1 cellular context compared by ENCODE assay signal in the genomic region with DNA sequence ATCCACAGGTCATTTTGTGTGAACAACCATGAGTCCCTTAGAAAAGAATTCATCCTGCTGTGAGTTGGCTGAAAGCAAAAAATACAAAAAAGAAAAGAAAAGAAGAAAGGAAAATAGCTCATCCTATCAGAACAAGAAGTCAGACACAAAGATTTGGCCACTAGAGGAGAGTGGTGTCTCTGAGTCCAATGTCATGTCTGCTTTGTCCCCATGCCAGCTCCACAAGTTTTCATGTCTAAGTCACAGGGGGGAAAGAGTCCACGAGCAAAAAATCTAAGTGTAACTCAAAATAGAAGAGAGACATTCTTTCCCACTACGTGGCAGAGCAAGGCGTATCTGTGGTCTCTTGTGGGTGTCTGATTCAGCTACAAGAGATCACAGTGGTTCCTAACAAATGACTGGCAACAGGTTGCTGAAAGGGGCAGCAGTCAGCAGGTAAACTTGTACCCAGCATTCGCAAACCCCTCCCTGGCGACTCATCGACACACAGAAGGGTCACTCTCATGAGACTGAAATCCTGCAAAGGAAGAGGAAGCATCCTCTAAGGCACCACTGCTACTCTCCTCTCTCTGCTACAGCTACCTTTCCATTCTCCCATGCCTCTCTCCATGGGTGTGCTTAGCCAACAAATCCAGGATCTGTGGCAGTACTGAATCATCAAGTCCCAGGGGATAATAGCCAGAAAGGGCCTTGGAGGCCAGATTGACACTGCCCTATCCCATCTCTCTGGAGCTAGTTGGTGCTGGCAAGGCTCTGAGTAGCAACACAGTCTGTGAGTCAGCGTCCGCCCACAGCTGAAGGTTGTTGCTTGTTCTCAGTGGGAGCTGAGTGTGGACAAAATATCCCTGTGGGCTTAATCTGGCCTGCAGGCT.
TF ChIP-seq lines count a peak whose summit lies in the region.

No MANE protein-coding gene starts in this region.

TF ChIP-seq in K562, 482 proteins besides CTCF, POLR2A, EP300 and RAD21 (continued from another document):
- TF ChIP-seq, protein P1, sequence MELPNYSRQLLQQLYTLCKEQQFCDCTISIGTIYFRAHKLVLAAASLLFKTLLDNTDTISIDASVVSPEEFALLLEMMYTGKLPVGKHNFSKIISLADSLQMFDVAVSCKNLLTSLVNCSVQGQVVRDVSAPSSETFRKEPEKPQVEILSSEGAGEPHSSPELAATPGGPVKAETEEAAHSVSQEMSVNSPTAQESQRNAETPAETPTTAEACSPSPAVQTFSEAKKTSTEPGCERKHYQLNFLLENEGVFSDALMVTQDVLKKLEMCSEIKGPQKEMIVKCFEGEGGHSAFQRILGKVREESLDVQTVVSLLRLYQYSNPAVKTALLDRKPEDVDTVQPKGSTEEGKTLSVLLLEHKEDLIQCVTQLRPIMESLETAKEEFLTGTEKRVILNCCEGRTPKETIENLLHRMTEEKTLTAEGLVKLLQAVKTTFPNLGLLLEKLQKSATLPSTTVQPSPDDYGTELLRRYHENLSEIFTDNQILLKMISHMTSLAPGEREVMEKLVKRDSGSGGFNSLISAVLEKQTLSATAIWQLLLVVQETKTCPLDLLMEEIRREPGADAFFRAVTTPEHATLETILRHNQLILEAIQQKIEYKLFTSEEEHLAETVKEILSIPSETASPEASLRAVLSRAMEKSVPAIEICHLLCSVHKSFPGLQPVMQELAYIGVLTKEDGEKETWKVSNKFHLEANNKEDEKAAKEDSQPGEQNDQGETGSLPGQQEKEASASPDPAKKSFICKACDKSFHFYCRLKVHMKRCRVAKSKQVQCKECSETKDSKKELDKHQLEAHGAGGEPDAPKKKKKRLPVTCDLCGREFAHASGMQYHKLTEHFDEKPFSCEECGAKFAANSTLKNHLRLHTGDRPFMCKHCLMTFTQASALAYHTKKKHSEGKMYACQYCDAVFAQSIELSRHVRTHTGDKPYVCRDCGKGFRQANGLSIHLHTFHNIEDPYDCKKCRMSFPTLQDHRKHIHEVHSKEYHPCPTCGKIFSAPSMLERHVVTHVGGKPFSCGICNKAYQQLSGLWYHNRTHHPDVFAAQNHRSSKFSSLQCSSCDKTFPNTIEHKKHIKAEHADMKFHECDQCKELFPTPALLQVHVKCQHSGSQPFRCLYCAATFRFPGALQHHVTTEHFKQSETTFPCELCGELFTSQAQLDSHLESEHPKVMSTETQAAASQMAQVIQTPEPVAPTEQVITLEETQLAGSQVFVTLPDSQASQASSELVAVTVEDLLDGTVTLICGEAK (IDR thresholded peaks at IDR 0.05): no peak
- TF ChIP-seq, protein P1 (CRISPR knock-in tag; IDR thresholded peaks at IDR 0.05): no peak
- peak; percentile 48 for TF ChIP-seq FOSL1 (tag; conservative IDR thresholded peaks at IDR 0.05)
- no peak for TF ChIP-seq TBP (optimal IDR thresholded peaks at IDR 0.05; ENCODE audit: low read depth, low read length)
- TF ChIP-seq, protein P2, sequence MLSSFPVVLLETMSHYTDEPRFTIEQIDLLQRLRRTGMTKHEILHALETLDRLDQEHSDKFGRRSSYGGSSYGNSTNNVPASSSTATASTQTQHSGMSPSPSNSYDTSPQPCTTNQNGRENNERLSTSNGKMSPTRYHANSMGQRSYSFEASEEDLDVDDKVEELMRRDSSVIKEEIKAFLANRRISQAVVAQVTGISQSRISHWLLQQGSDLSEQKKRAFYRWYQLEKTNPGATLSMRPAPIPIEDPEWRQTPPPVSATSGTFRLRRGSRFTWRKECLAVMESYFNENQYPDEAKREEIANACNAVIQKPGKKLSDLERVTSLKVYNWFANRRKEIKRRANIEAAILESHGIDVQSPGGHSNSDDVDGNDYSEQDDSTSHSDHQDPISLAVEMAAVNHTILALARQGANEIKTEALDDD (IDR thresholded peaks at IDR 0.05): no peak
- TF ChIP-seq JUN (IDR thresholded peaks at IDR 0.05; ENCODE audit: borderline replicate concordance, low read depth, low read length): 0 out of 2 replicates have a peak, but pooled peaks have one; percentile 9
- TF ChIP-seq JUN (CRISPR knock-in tag; IDR thresholded peaks at IDR 0.05; ENCODE audit: borderline replicate concordance): no peak
- no peak for TF ChIP-seq JUNB (CRISPR knock-in tag; conservative IDR thresholded peaks at IDR 0.05)
- TF ChIP-seq RB1 (IDR thresholded peaks at IDR 0.05; ENCODE audit: low read depth): no peak
- TF ChIP-seq KDM1A (IDR thresholded peaks at IDR 0.05): peak in 1 of 2 experiments; percentile 40; a peak in 1 of 4 replicates
- TF ChIP-seq BCL6 (CRISPR knock-in tag; IDR thresholded peaks at IDR 0.05): no peak
- TF ChIP-seq SAFB (IDR thresholded peaks at IDR 0.05; ENCODE audit: borderline replicate concordance, low read depth, low read length): no peak
- TF ChIP-seq, protein P3, sequence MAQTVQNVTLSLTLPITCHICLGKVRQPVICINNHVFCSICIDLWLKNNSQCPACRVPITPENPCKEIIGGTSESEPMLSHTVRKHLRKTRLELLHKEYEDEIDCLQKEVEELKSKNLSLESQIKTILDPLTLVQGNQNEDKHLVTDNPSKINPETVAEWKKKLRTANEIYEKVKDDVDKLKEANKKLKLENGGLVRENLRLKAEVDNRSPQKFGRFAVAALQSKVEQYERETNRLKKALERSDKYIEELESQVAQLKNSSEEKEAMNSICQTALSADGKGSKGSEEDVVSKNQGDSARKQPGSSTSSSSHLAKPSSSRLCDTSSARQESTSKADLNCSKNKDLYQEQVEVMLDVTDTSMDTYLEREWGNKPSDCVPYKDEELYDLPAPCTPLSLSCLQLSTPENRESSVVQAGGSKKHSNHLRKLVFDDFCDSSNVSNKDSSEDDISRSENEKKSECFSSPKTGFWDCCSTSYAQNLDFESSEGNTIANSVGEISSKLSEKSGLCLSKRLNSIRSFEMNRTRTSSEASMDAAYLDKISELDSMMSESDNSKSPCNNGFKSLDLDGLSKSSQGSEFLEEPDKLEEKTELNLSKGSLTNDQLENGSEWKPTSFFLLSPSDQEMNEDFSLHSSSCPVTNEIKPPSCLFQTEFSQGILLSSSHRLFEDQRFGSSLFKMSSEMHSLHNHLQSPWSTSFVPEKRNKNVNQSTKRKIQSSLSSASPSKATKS (CRISPR knock-in tag; IDR thresholded peaks at IDR 0.05): no peak
- TF ChIP-seq HDAC1 (IDR thresholded peaks at IDR 0.05): 0 out of 4 replicates have a peak, but pooled peaks of 1 of the 2 experiments have one; percentile 19
- TF ChIP-seq, protein P4, sequence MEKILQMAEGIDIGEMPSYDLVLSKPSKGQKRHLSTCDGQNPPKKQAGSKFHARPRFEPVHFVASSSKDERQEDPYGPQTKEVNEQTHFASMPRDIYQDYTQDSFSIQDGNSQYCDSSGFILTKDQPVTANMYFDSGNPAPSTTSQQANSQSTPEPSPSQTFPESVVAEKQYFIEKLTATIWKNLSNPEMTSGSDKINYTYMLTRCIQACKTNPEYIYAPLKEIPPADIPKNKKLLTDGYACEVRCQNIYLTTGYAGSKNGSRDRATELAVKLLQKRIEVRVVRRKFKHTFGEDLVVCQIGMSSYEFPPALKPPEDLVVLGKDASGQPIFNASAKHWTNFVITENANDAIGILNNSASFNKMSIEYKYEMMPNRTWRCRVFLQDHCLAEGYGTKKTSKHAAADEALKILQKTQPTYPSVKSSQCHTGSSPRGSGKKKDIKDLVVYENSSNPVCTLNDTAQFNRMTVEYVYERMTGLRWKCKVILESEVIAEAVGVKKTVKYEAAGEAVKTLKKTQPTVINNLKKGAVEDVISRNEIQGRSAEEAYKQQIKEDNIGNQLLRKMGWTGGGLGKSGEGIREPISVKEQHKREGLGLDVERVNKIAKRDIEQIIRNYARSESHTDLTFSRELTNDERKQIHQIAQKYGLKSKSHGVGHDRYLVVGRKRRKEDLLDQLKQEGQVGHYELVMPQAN (IDR thresholded peaks at IDR 0.05; ENCODE audit: borderline replicate concordance): no peak
- no peak for TF ChIP-seq TEAD1 (CRISPR knock-in tag; IDR thresholded peaks at IDR 0.05)
- no peak for TF ChIP-seq CUX1 (CRISPR knock-in tag; IDR thresholded peaks at IDR 0.05)
- no peak for TF ChIP-seq AFF1 (IDR thresholded peaks at IDR 0.05; ENCODE audit: low read depth in 1 of 2, partially characterized antibody in 2 of 2)
- no peak for TF ChIP-seq TCF7L2 (IDR thresholded peaks at IDR 0.05; ENCODE audit: low read depth, low read length)
- peak; percentile 48 for TF ChIP-seq EGR1 (conservative IDR thresholded peaks at IDR 0.05)
